22 cellular contexts compared by ENCODE assay signal in the genomic region with DNA sequence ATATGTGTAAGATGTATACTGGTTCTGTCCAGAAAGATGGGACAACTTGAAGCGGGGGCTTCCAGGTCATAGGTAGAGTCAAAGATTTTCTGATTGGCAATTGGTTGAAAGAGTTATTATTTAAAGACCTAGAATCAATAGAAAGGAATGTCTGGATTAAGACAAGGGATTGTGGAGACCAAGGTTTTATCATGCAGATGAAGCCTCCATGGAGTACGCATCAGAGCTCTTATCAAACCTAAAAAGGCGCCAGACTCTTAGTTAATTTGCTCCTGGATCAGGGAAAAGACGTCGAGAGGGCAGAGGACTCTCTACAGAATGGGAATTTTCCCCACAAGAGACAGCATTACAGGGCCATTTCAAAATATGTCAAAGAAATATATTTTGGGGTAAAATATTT. TPM values are rescaled to one million over a fixed set of nuclear protein-coding genes. Genes with fewer than 3 reads are reported as not detected.
DNase-seq lines count a peak whose midpoint lies in the region; FAIRE-seq and TF ChIP-seq lines count a peak whose summit lies in the region.
"Had no signal": no experiment of that assay in that cellular context is flagged by ENCODE, and none has a peak within 500 bp of the region (broad histone marks: within the 10 kb centered on the region; RNA-seq: fewer than 3 reads in every experiment).

No MANE protein-coding gene starts in this region.

- peak overlapping the region; percentile 90 for H2BK120ac ChIP-seq in H1 (replicated peaks; ENCODE audit: low read depth, low read length)
- H2BK120ac ChIP-seq in mesendoderm (ENCODE audit: low read depth, low read length): peak overlapping the region; percentile 79

- H3K9me3 Mint-ChIP-seq in endothelial cell (ENCODE audit: unreplicated experiment): no peaks in the 10 kb centered on the region

- TF ChIP-seq POLR2A in H1 (IDR thresholded peaks at IDR 0.05; ENCODE audit: control extremely low read depth in 1 of 2, low read depth in 2 of 2, low read length in 2 of 2): no peak
- TF ChIP-seq POLR2A in thyroid gland (IDR thresholded peaks at IDR 0.05): no peak

- H3K36me3 Mint-ChIP-seq in endothelial cell (ENCODE audit: low read depth, unreplicated experiment): no peaks in the 10 kb centered on the region

- FAIRE-seq in H1 (lab: Jason Lieb, UNC): no peak
- FAIRE-seq: GM12892 had no signal

- H3K4me2 ChIP-seq in H1 (ENCODE audit: insufficient read depth in 1 of 2, low read depth in 2 of 2, low read length in 2 of 2): peak overlapping the region; percentile 0 to 53
- H3K4me2 ChIP-seq in mesendoderm (ENCODE audit: low read length): no peak overlapping the region
- H3K4me2 ChIP-seq: SK-N-SH had no signal

- H3K79me1 ChIP-seq in H1 (ENCODE audit: low read depth, low read length): no peaks in the 10 kb centered on the region
- no peaks in the 10 kb centered on the region for H3K79me1 ChIP-seq in mesendoderm (ENCODE audit: low read length)

- no peak overlapping the region for H3K4ac ChIP-seq in H1 (replicated peaks; ENCODE audit: insufficient read length, low read depth, low read length)
- H3K4ac ChIP-seq in mesendoderm (ENCODE audit: low read depth, low read length): no peak overlapping the region

- TF ChIP-seq CTCF in H1 (IDR thresholded peaks at IDR 0.05; ENCODE audit: control extremely low read depth in 1 of 3, insufficient read depth in 1 of 3, low read depth in 1 of 3, low read length in 3 of 3): no peak
- TF ChIP-seq CTCF in thyroid gland (IDR thresholded peaks at IDR 0.05): no peak
- TF ChIP-seq CTCF in endothelial cell (IDR thresholded peaks at IDR 0.05; ENCODE audit: unreplicated experiment): no peak

- no peak for TF ChIP-seq EP300 in H1 (IDR thresholded peaks at IDR 0.05; ENCODE audit: borderline replicate concordance in 1 of 2, low read depth in 2 of 2, low read length in 2 of 2)

- H3K14ac ChIP-seq in H1 (ENCODE audit: insufficient read length): no peak overlapping the region

- H2BK20ac ChIP-seq in H1 (ENCODE audit: low read length): peak overlapping the region; percentile 52; the same call in 1 of the 2 replicates

- DNase-seq in HAP-1 (ENCODE audit: low spot score in 2 of 2) (peak; percentile 57 to 89), H1 (ENCODE audit: low read depth in 1 of 2, low spot score in 2 of 2) (no peak), mesendoderm (peak; percentile 91), thyroid gland (no peak), endothelial cell (ENCODE audit: low spot score) (no peak), NCI-H2227 (lab: John Stamatoyannopoulos, UW; ENCODE audit: unreplicated experiment) (no peak)
- DNase-seq in central memory CD4-positive, alpha-beta T cell: no peak
- DNase-seq: BE2C; DMS79 treated with DMSO at 0.1 percent for 48 hours; GM23248; KG1; NCI-H1092; NCI-H1436 treated with DMSO at 0.1 percent for 48 hours; NCI-H2029; NCI-H226; NCI-H524; NCI-H774; NK-92 treated with Interleukin-12 subunit alpha and Interleukin-12 subunit beta, amount 100 ng/mL, for 24 hours; SHP77 treated with DMSO at 0.1 percent for 48 hours; SK-N-SH had no signal

- H3K56ac ChIP-seq in H1 (replicated peaks; ENCODE audit: insufficient read length, low read depth, low read length) (no peak overlapping the region), mesendoderm (ENCODE audit: low read length) (peak overlapping the region; percentile 78)

- no peaks in the 10 kb centered on the region for H3K23me2 ChIP-seq in H1 (ENCODE audit: low read depth, low read length)

- H3K9ac ChIP-seq in H1 (replicated peaks in 1 of 4; ENCODE audit: extremely low read depth in 1 of 4, low read depth in 3 of 4, low read length in 3 of 4) (0 out of 7 replicates have a peak overlapping the region, but pooled peaks of 1 of the 4 experiments have one; percentile 13), mesendoderm (ENCODE audit: low read length) (no peak overlapping the region)
- H3K9ac ChIP-seq: GM23248, SK-N-SH had no signal

- H3K4me1 ChIP-seq in HAP-1 (peaks cover 42% of the 10 kb centered on the region), H1 (replicated peaks in 1 of 4; ENCODE audit: control insufficient read depth in 3 of 4, insufficient read depth in 4 of 4, low read length in 3 of 4) (peaks cover 14 to 22% (median 16%) of the 10 kb centered on the region in 4 experiments), mesendoderm (ENCODE audit: control insufficient read depth, low read depth, low read length) (peaks cover 13% of the 10 kb centered on the region), thyroid gland (peaks cover 0 to 22% of the 10 kb centered on the region in 2 donors)
- H3K4me1 ChIP-seq: BE2C had no signal

- POLR2A ChIA-PET in H1 (lab: Charles Lee; ENCODE audit: partially characterized antibody): interaction anchor here (1.0 to 1.4 kb wide), 3 partner anchors 23 to 72 kb away, joined by 3 to 4 read pairs (median 3); a partner anchor contains a TSS

- CTCF ChIA-PET in H1 (lab: Charles Lee; ENCODE audit: partially characterized antibody): interaction anchor here (0.7 to 3.9 kb wide), 5 partner anchors 14 to 80 kb away, joined by 3 to 24 read pairs (median 5); no protein-coding TSS in a partner anchor

- H3K4me1 Mint-ChIP-seq in endothelial cell (ENCODE audit: unreplicated experiment): peaks cover under 1% of the 10 kb centered on the region

- H2AK5ac ChIP-seq in H1 (ENCODE audit: low read depth, low read length) (peak overlapping the region; percentile 99; the same call in 1 of the 2 replicates), mesendoderm (ENCODE audit: low read length) (no peak overlapping the region)

- H4K8ac ChIP-seq in H1 (ENCODE audit: extremely low read depth, insufficient read depth, low read length) (no peak overlapping the region), mesendoderm (ENCODE audit: low read depth, low read length) (no peak overlapping the region)

- H3K9me3 ChIP-seq in HAP-1 (no peaks in the 10 kb centered on the region), H1 (ENCODE audit: insufficient read depth in 2 of 2, low read depth in 1 of 2, low read length in 1 of 2) (no peaks in the 10 kb centered on the region), thyroid gland (no peaks in the 10 kb centered on the region)
- H3K9me3 ChIP-seq: BE2C, SK-N-SH had no signal

- H3K36me3 ChIP-seq in HAP-1 (replicated peaks): no peaks in the 10 kb centered on the region
- H3K36me3 ChIP-seq in H1 (ENCODE audit: control insufficient read depth in 2 of 4, insufficient read depth in 4 of 4, low read length in 3 of 4): no peaks in the 10 kb centered on the region
- no peaks in the 10 kb centered on the region for H3K36me3 ChIP-seq in mesendoderm (ENCODE audit: control insufficient read depth, insufficient read depth, low read length)
- no peaks in the 10 kb centered on the region for H3K36me3 ChIP-seq in thyroid gland
- H3K36me3 ChIP-seq: BE2C had no signal

- in situ Hi-C loops in HAP-1 (cut with MboI; ENCODE audit: low sequenced_read_pairs): no loop called here

- 30% methylated on average over 5 of the region's 5 CpGs; no CpG with 5 or more reads in 1 of the 2 experiments for WGBS in H1 (ENCODE audit: extremely low coverage in 1 of 2, insufficient coverage in 1 of 2, insufficient read length in 1 of 2, insufficient replicate concordance in 2 of 2, low coverage in 1 of 2, low lambda C conversion rate in 2 of 2, missing lambda C conversion rate in 1 of 2), 2 experiments
- no CpG with 5 or more reads among the region's 5 CpGs for whole genome bisulfite sequencing in mesendoderm (ENCODE audit: extremely low coverage, insufficient coverage, low lambda C conversion rate)
- 71 to 79% methylated on average over 5 of the region's 5 CpGs for WGBS in thyroid gland, 2 donors

- intact Hi-C loops in thyroid gland (cut with DNase I): no loop called here

- H4K5ac ChIP-seq in H1 (ENCODE audit: insufficient read length, low read depth, low read length) (peak overlapping the region; percentile 48), mesendoderm (ENCODE audit: low read length) (no peak overlapping the region)

- H3K27ac ChIP-seq in H1 (ENCODE audit: low read depth, low read length) (peak overlapping the region; percentile 73), mesendoderm (ENCODE audit: low read depth, low read length) (peak overlapping the region; percentile 84), thyroid gland (peak overlapping the region; percentile 32 to 73 (median 40))
- H3K27ac ChIP-seq: GM23248, RWPE1 had no signal

- no peak for TF ChIP-seq RAD21 in H1 (IDR thresholded peaks at IDR 0.05 in 1 of 2, conservative IDR thresholded peaks at IDR 0.05 in 1 of 2; ENCODE audit: low read depth in 2 of 2, low read length in 2 of 2)

- H2BK5ac ChIP-seq in H1 (ENCODE audit: low read depth, low read length) (peak overlapping the region; percentile 89), mesendoderm (ENCODE audit: low read length) (peak overlapping the region; percentile 94)

- H4K20me1 ChIP-seq in H1 (replicated peaks in 1 of 2; ENCODE audit: control insufficient read depth in 1 of 2, insufficient read depth in 2 of 2, low read length in 2 of 2): no peaks in the 10 kb centered on the region

- H3K23ac ChIP-seq in H1 (ENCODE audit: insufficient read length) (no peak overlapping the region), mesendoderm (ENCODE audit: low read length) (no peak overlapping the region)

- peaks cover 4% of the 10 kb centered on the region for H3K27me3 Mint-ChIP-seq in endothelial cell (ENCODE audit: unreplicated experiment)

- H3K27me3 ChIP-seq in HAP-1 (ENCODE audit: low read depth) (no peaks in the 10 kb centered on the region), H1 (replicated peaks in 1 of 4; ENCODE audit: control insufficient read depth in 3 of 4, extremely low read depth in 1 of 4, insufficient read depth in 3 of 4, low read length in 3 of 4) (no peaks in the 10 kb centered on the region), mesendoderm (ENCODE audit: insufficient read depth, low read length, poor library complexity) (no peaks in the 10 kb centered on the region), thyroid gland (no peaks in the 10 kb centered on the region)
- H3K27me3 ChIP-seq: BE2C had no signal

- no peak overlapping the region for H3K4me3 Mint-ChIP-seq in endothelial cell (ENCODE audit: unreplicated experiment)

- no peak overlapping the region for H3K27ac Mint-ChIP-seq in endothelial cell (ENCODE audit: unreplicated experiment)

- no peaks in the 10 kb centered on the region for H3K79me2 ChIP-seq in H1 (ENCODE audit: control insufficient read depth in 1 of 2, insufficient read depth in 2 of 2, low read length in 2 of 2)
- no peaks in the 10 kb centered on the region for H3K79me2 ChIP-seq in mesendoderm (ENCODE audit: control insufficient read depth, insufficient read depth, low read length)

- H3K18ac ChIP-seq in H1 (ENCODE audit: extremely low read depth, low read length): peak overlapping the region; percentile 93; the same call in 1 of the 2 replicates
- H3K18ac ChIP-seq in mesendoderm (ENCODE audit: low read length): no peak overlapping the region

- H3K4me3 ChIP-seq in HAP-1 (no peak overlapping the region), H1 (ENCODE audit: extremely low read depth in 1 of 4, insufficient read depth in 2 of 4, low read depth in 3 of 4, low read length in 4 of 4) (peak overlapping the region in 1 of 4 experiments; percentile 36; a peak in 1 of 8 replicates), mesendoderm (ENCODE audit: low read length) (no peak overlapping the region), thyroid gland (replicated peaks in 1 of 3) (no peak overlapping the region)
- H3K4me3 ChIP-seq: GM23248 had no signal

- H2BK15ac ChIP-seq in H1 (ENCODE audit: low read length): no peak overlapping the region
- no peak overlapping the region for H2BK15ac ChIP-seq in mesendoderm (replicated peaks; ENCODE audit: low read depth)

- H2AFZ ChIP-seq in H1 (ENCODE audit: low read length): no peak overlapping the region
- H2AFZ ChIP-seq: GM23248 had no signal

- H4K91ac ChIP-seq in H1 (replicated peaks; ENCODE audit: insufficient read length, low read length): peak overlapping the region; percentile 92

- H2BK12ac ChIP-seq in H1 (ENCODE audit: low read depth, low read length): peak overlapping the region; percentile 100

RNA-seq across cellular contexts. Expression of a gene that starts 23.7 kb away (rescaled TPM):
- 23.8 and 26.6 TPM in 2 replicates for total RNA-seq in H1 (2021; fragmentation: NEBNext Ultra II Directional; extraction: Animal tissue kit (Norgen Biotek cat#: 25700))
- polyA plus RNA-seq in H1 (2011; rRNA removed): 6.0 and 7.0 TPM in 2 replicates
- 7.6 TPM for polyA plus RNA-seq in H1 (2011; cell fraction: cytosol; rRNA removed)
- polyA plus RNA-seq in H1 (2011; cell fraction: nucleus; rRNA removed): 6.8 TPM
- polyA plus RNA-seq in H1 (2012, experiment 1 of 2): 8.9 to 12.0 TPM (median 9.7 TPM) in 4 replicates
- 1.0 TPM for polyA plus RNA-seq in H1 (2012, experiment 2 of 2)
- 6.9 TPM for polyA plus RNA-seq in H1 (2013, experiment 1 of 2)
- 6.3 TPM for polyA plus RNA-seq in H1 (2013, experiment 2 of 2)
- polyA minus RNA-seq in H1 (2011; rRNA and poly(A)+ RNA removed): 24.8 and 27.2 TPM in 2 replicates
- 14.2 TPM for polyA minus RNA-seq in H1 (2011; cell fraction: cytosol; rRNA and poly(A)+ RNA removed)
- polyA minus RNA-seq in H1 (2011; cell fraction: nucleus; rRNA and poly(A)+ RNA removed): 19.3 TPM
- 15.2 TPM for polyA plus RNA-seq in mesendoderm (2013, experiment 1 of 2)
- 14.4 TPM for polyA plus RNA-seq in mesendoderm (2013, experiment 2 of 2)
- total RNA-seq in thyroid gland (10 to 100 TPM; 15.7 to 24.3 (median 16.0) TPM), endothelial cell (ENCODE audit: unreplicated experiment) (52.3 TPM)

Comparison
In these comparisons a context has a peak if more than half of its experiments do, and no peak if none do; other contexts are left out.
1. DNase-seq: peak in HAP-1 (2 of 2) and mesendoderm (single experiment); none in H1 (0 of 2), thyroid gland (0 of 2), endothelial cell (single experiment), central memory CD4-positive, alpha-beta T cell (single experiment) and NCI-H2227 (single experiment).
2. Peak in every context shown above with its lines, with median percentiles within 50 percentile points of each other: H3K27ac ChIP-seq.